8 cellular contexts compared by ENCODE assay signal in genomic region chr6:136792945-136793289, GRCh38. TPM values are rescaled to one million over a fixed set of nuclear protein-coding genes. Genes with fewer than 3 reads are reported as not detected.
DNase-seq lines count a peak whose midpoint lies in the region; ATAC-seq, FAIRE-seq and TF ChIP-seq lines count a peak whose summit lies in the region.

No MANE protein-coding gene starts in this region.

- H3K36me3 Mint-ChIP-seq in natural killer cell treated with Interleukin-12 subunit alpha and Interleukin-12 subunit beta and Interleukin-15 and Interleukin-18, amount 100 ng/mL, for 72 hours: peaks cover 12% of the 10 kb centered on the region
- no peaks in the 10 kb centered on the region for H3K36me3 Mint-ChIP-seq in stimulated activated naive CD8-positive, alpha-beta T cell treated with anti-CD3 and anti-CD28 coated beads, Interleukin-15, Interleukin-2, amounts not matched to agents 100 ng/mL and 50 ng/mL, for 24 hours (ENCODE audit: low read depth)

- peak; percentile 77 for TF ChIP-seq CTCF in fibroblast of mammary gland (conservative IDR thresholded peaks at IDR 0.05; ENCODE audit: control insufficient read depth, insufficient read depth, low read depth, low read length)

- ATAC-seq in GM21723 (IDR thresholded peaks at IDR 0.05; ENCODE audit: unreplicated experiment): peak; percentile 65
- ATAC-seq in natural killer cell treated with Interleukin-12 subunit alpha and Interleukin-12 subunit beta and Interleukin-15 and Interleukin-18, amount 100 ng/mL, for 72 hours: peak; percentile 86 to 88

- in situ Hi-C loops in KBM-7 (cut with MboI; ENCODE audit: low pct_unique_long_range_greater_than_20kb, low sequenced_read_pairs): loop anchor here (25.0 kb wide), 1 partner anchor 431 kb away; no protein-coding TSS in a partner anchor

- H3K4me3 ChIP-seq in fibroblast of mammary gland (ENCODE audit: control insufficient read depth, low read depth, low read length): peak overlapping the region; percentile 86

- peak; percentile 84 for DNase-seq in DMS79 treated with DMSO at 0.1 percent for 48 hours (lab: John Stamatoyannopoulos, UW)
- peak; percentile 95 for DNase-seq in KBM-7
- peak; percentile 62 for DNase-seq in RCC 7860 (ENCODE audit: low spot score)
- peak; percentile 91 to 93 for DNase-seq in activated T-helper 1 cell treated with anti-CD3 and anti-CD28 coated beads, Interleukin-2, amount 50 U/mL, for 16 hours (ENCODE audit: low read depth in 1 of 2, low spot score in 1 of 2)
- peak; percentile 82 for DNase-seq in fibroblast of mammary gland (ENCODE audit: low read depth)
- peak; percentile 94 for DNase-seq in natural killer cell treated with Interleukin-12 subunit alpha and Interleukin-12 subunit beta and Interleukin-15 and Interleukin-18, amount 100 ng/mL, for 72 hours (ENCODE audit: low spot score)

- no peak for FAIRE-seq in RCC 7860 (lab: Jason Lieb, UNC)

- H3K4me1 Mint-ChIP-seq in natural killer cell treated with Interleukin-12 subunit alpha and Interleukin-12 subunit beta and Interleukin-15 and Interleukin-18, amount 100 ng/mL, for 72 hours (ENCODE audit: low read depth in 2 of 2): peaks cover 26 to 33% of the 10 kb centered on the region in 2 donors
- H3K4me1 Mint-ChIP-seq in stimulated activated naive CD8-positive, alpha-beta T cell treated with anti-CD3 and anti-CD28 coated beads, Interleukin-15, Interleukin-2, amounts not matched to agents 100 ng/mL and 50 ng/mL, for 24 hours (ENCODE audit: low read depth): peaks cover 38% of the 10 kb centered on the region

- H3K9me3 Mint-ChIP-seq in natural killer cell treated with Interleukin-12 subunit alpha and Interleukin-12 subunit beta and Interleukin-15 and Interleukin-18, amount 100 ng/mL, for 72 hours: no peaks in the 10 kb centered on the region
- H3K9me3 Mint-ChIP-seq in stimulated activated naive CD8-positive, alpha-beta T cell treated with anti-CD3 and anti-CD28 coated beads, Interleukin-15, Interleukin-2, amounts not matched to agents 100 ng/mL and 50 ng/mL, for 24 hours: no peaks in the 10 kb centered on the region

- H3K4me3 Mint-ChIP-seq in natural killer cell treated with Interleukin-12 subunit alpha and Interleukin-12 subunit beta and Interleukin-15 and Interleukin-18, amount 100 ng/mL, for 72 hours: peak overlapping the region; percentile 96
- peak overlapping the region; percentile 92 for H3K4me3 Mint-ChIP-seq in stimulated activated naive CD8-positive, alpha-beta T cell treated with anti-CD3 and anti-CD28 coated beads, Interleukin-15, Interleukin-2, amounts not matched to agents 100 ng/mL and 50 ng/mL, for 24 hours

- H3K27ac Mint-ChIP-seq in natural killer cell treated with Interleukin-12 subunit alpha and Interleukin-12 subunit beta and Interleukin-15 and Interleukin-18, amount 100 ng/mL, for 72 hours: peak overlapping the region; percentile 86 to 92
- peak overlapping the region; percentile 94 for H3K27ac Mint-ChIP-seq in stimulated activated naive CD8-positive, alpha-beta T cell treated with anti-CD3 and anti-CD28 coated beads, Interleukin-15, Interleukin-2, amounts not matched to agents 100 ng/mL and 50 ng/mL, for 24 hours

- no peaks in the 10 kb centered on the region for H3K27me3 Mint-ChIP-seq in natural killer cell treated with Interleukin-12 subunit alpha and Interleukin-12 subunit beta and Interleukin-15 and Interleukin-18, amount 100 ng/mL, for 72 hours
- H3K27me3 Mint-ChIP-seq in stimulated activated naive CD8-positive, alpha-beta T cell treated with anti-CD3 and anti-CD28 coated beads, Interleukin-15, Interleukin-2, amounts not matched to agents 100 ng/mL and 50 ng/mL, for 24 hours: no peaks in the 10 kb centered on the region

RNA-seq across cellular contexts. Expression of gene MAP3K5, which starts 0.6 kb away (rescaled TPM):
- total RNA-seq in natural killer cell treated with Interleukin-12 subunit alpha and Interleukin-12 subunit beta and Interleukin-15 and Interleukin-18, amount 100 ng/mL, for 72 hours: 10 to 100 TPM; 27.9 to 33.0 TPM

RNA-seq across cellular contexts. Expression of gene PEX7, which starts 29.5 kb away (rescaled TPM):
- 1 to 10 TPM; 4.2 to 5.9 TPM for total RNA-seq in natural killer cell treated with Interleukin-12 subunit alpha and Interleukin-12 subunit beta and Interleukin-15 and Interleukin-18, amount 100 ng/mL, for 72 hours

Comparison
In these comparisons a context has a peak if more than half of its experiments do, and no peak if none do; other contexts are left out.
1. Peak in every context shown above with its lines: DNase-seq, ATAC-seq and H3K4me3 ChIP-seq.